Comparison of ENCODE assay signal across 8 cellular contexts in genomic region chrX:41087219-41087618, GRCh38. TPM values are rescaled to one million over a fixed set of nuclear protein-coding genes. Genes with fewer than 3 reads are reported as not detected.
DNase-seq lines count a peak whose midpoint lies in the region; ATAC-seq and TF ChIP-seq lines count a peak whose summit lies in the region.

No MANE protein-coding gene starts in this region.

- H3K4me3 Mint-ChIP-seq in glutamatergic neuron (ENCODE audit: unreplicated experiment), result peak overlapping the region; percentile 95
- H3K4me3 Mint-ChIP-seq in stimulated activated effector memory CD8-positive, alpha-beta T cell treated with anti-CD3 and anti-CD28 coated beads, Interleukin-12 subunit alpha, Interleukin-12 subunit beta, amount 100 ng/mL, for 72 hours, result peak overlapping the region; percentile 82

- no peak for ATAC-seq in stimulated activated effector memory CD8-positive, alpha-beta T cell treated with anti-CD3 and anti-CD28 coated beads, Interleukin-12 subunit alpha, Interleukin-12 subunit beta, amount 100 ng/mL, for 72 hours
- ATAC-seq in GM18858 (IDR thresholded peaks at IDR 0.05; ENCODE audit: unreplicated experiment), result no peak

- peaks cover 13% of the 10 kb centered on the region for H3K4me1 Mint-ChIP-seq in glutamatergic neuron (ENCODE audit: low read depth, unreplicated experiment)
- H3K4me1 Mint-ChIP-seq in stimulated activated effector memory CD8-positive, alpha-beta T cell treated with anti-CD3 and anti-CD28 coated beads, Interleukin-12 subunit alpha, Interleukin-12 subunit beta, amount 100 ng/mL, for 72 hours, result peaks cover 18% of the 10 kb centered on the region

- peaks cover 2% of the 10 kb centered on the region for H3K9me3 Mint-ChIP-seq in glutamatergic neuron (ENCODE audit: unreplicated experiment)
- no peaks in the 10 kb centered on the region for H3K9me3 Mint-ChIP-seq in stimulated activated effector memory CD8-positive, alpha-beta T cell treated with anti-CD3 and anti-CD28 coated beads, Interleukin-12 subunit alpha, Interleukin-12 subunit beta, amount 100 ng/mL, for 72 hours

- H3K27me3 Mint-ChIP-seq in glutamatergic neuron (ENCODE audit: unreplicated experiment), result no peaks in the 10 kb centered on the region

- H3K36me3 Mint-ChIP-seq in glutamatergic neuron (ENCODE audit: unreplicated experiment), result no peaks in the 10 kb centered on the region
- H3K36me3 Mint-ChIP-seq in stimulated activated effector memory CD8-positive, alpha-beta T cell treated with anti-CD3 and anti-CD28 coated beads, Interleukin-12 subunit alpha, Interleukin-12 subunit beta, amount 100 ng/mL, for 72 hours, result peaks cover 38% of the 10 kb centered on the region

- DNase-seq in NCI-H1092 treated with DMSO at 0.1 percent for 48 hours (lab: John Stamatoyannopoulos, UW) (peak; percentile 13), NCI-H1092 (lab: John Stamatoyannopoulos, UW) (no peak), glutamatergic neuron (no peak), substantia nigra (lab: John Stamatoyannopoulos, UW) (no peak)
- DNase-seq in stimulated activated effector memory CD8-positive, alpha-beta T cell treated with anti-CD3 and anti-CD28 coated beads, Interleukin-12 subunit alpha, Interleukin-12 subunit beta, amount 100 ng/mL, for 72 hours (ENCODE audit: low spot score in 2 of 2), result no peak
- no peak for DNase-seq in stimulated activated naive CD4-positive, alpha-beta T cell treated with Interleukin-2 at 50 U/mL for 16 hours (lab: John Stamatoyannopoulos, UW)

- H3K27ac ChIP-seq in VCaP (peak overlapping the region; percentile 96), substantia nigra (ENCODE audit: low read depth, low read length, poor library complexity, severe bottlenecking) (no peak overlapping the region)

- no peak overlapping the region for H3K27ac Mint-ChIP-seq in glutamatergic neuron (ENCODE audit: unreplicated experiment)
- peak overlapping the region; percentile 99 for H3K27ac Mint-ChIP-seq in stimulated activated effector memory CD8-positive, alpha-beta T cell treated with anti-CD3 and anti-CD28 coated beads, Interleukin-12 subunit alpha, Interleukin-12 subunit beta, amount 100 ng/mL, for 72 hours

- TF ChIP-seq CTCF in VCaP (conservative IDR thresholded peaks at IDR 0.05) (no peak), glutamatergic neuron (IDR thresholded peaks at IDR 0.05; ENCODE audit: partially characterized antibody, unreplicated experiment) (no peak)

RNA-seq across cellular contexts. Expression of gene USP9X, which starts 2.0 kb away (rescaled TPM):
- total RNA-seq in glutamatergic neuron (ENCODE audit: unreplicated experiment), result 120 TPM
